In genomic region chr6:169014681-169015080, GRCh38 we compare ENCODE assay signal across 21 cellular contexts.
DNase-seq lines count a peak whose midpoint lies in the region; ATAC-seq and TF ChIP-seq lines count a peak whose summit lies in the region.
"Had no signal": no experiment of that assay in that cellular context is flagged by ENCODE, and none has a peak within 500 bp of the region (broad histone marks: within the 10 kb centered on the region; RNA-seq: fewer than 3 reads in every experiment).

No MANE protein-coding gene starts in this region.

- H3K4me3 ChIP-seq in breast epithelium, result no peak overlapping the region
- H3K4me3 ChIP-seq: GM12878 had no signal

- ATAC-seq in T-helper 17 cell (no peak), GM21367 (IDR thresholded peaks at IDR 0.05; ENCODE audit: unreplicated experiment) (no peak)
- ATAC-seq: GM12878, HepG2 had no signal

- peak overlapping the region; percentile 57 to 58 for H3K27ac ChIP-seq in breast epithelium

- H3K27ac Mint-ChIP-seq in MCF 10A (ENCODE audit: low read depth, unreplicated experiment), result no peak overlapping the region
- H3K27ac Mint-ChIP-seq in brain, result peak overlapping the region in 4 of 5 experiments; percentile 59 to 91 (median 78)
- H3K27ac Mint-ChIP-seq in T-helper 17 cell, result no peak overlapping the region
- H3K27ac Mint-ChIP-seq: B cell; CD4-positive, CD25-positive, alpha-beta regulatory T cell; CD8-positive, alpha-beta memory T cell; IgD-negative memory B cell had no signal

- no peaks in the 10 kb centered on the region for H3K27me3 ChIP-seq in breast epithelium

- no peak for TF ChIP-seq POLR2A in breast epithelium (IDR thresholded peaks at IDR 0.05)

- H3K4me1 ChIP-seq in breast epithelium, result no peaks in the 10 kb centered on the region

- CTCF ChIA-PET in MCF 10A (lab: Yijun Ruan, JAX), result no interaction called here

- DNase-seq in breast epithelium (ENCODE audit: low spot score in 2 of 2) (no peak), MCF 10A (ENCODE audit: unreplicated experiment) (no peak), NCI-H146 (lab: John Stamatoyannopoulos, UW) (peak; percentile 68), T-helper 17 cell (no peak)
- no peak for DNase-seq in activated naive CD4-positive, alpha-beta T cell treated with Interleukin-2 at 50 U/mL for 16 hours
- DNase-seq: C1 segment of cervical spinal cord; CD4-positive, CD25-positive, alpha-beta regulatory T cell; CD8-positive, alpha-beta memory T cell; COR-L47; DMS 273 treated with DMSO at 0.1 percent for 48 hours; DMS53; DND-41; EL; GOT3; H7 had no signal

- intact Hi-C loops in breast epithelium (cut with DNase I; ENCODE audit: low total_unique reads) (no loop called here), MCF 10A (cut with micrococcal nuclease) (no loop called here)

- no peak for TF ChIP-seq CTCF in breast epithelium (IDR thresholded peaks at IDR 0.05)
- TF ChIP-seq CTCF in MCF 10A (IDR thresholded peaks at IDR 0.05; ENCODE audit: unreplicated experiment), result no peak
- no peak for TF ChIP-seq CTCF in brain (conservative IDR thresholded peaks at IDR 0.05)

- no peaks in the 10 kb centered on the region for H3K4me1 Mint-ChIP-seq in MCF 10A (ENCODE audit: insufficient read depth, unreplicated experiment)
- H3K4me1 Mint-ChIP-seq in brain, result peaks cover 21% of the 10 kb centered on the region
- H3K4me1 Mint-ChIP-seq in T-helper 17 cell, result no peaks in the 10 kb centered on the region
- H3K4me1 Mint-ChIP-seq: B cell; CD4-positive, CD25-positive, alpha-beta regulatory T cell; CD8-positive, alpha-beta memory T cell; IgD-negative memory B cell had no signal

- H3K9me3 Mint-ChIP-seq in MCF 10A (ENCODE audit: unreplicated experiment), result peaks cover 16% of the 10 kb centered on the region
- peaks cover 34 to 46% (median 35%) of the 10 kb centered on the region in 5 experiments for H3K9me3 Mint-ChIP-seq in brain

- no TSS peak for BruUV-seq in MCF 10A (replicated peaks; lab: Mats Ljungman, UMichigan)

- H3K36me3 Mint-ChIP-seq in MCF 10A (ENCODE audit: insufficient read depth, unreplicated experiment) (no peaks in the 10 kb centered on the region), brain (peaks cover 23% of the 10 kb centered on the region), T-helper 17 cell (ENCODE audit: low read depth) (no peaks in the 10 kb centered on the region)
- H3K36me3 Mint-ChIP-seq: CD4-positive, CD25-positive, alpha-beta regulatory T cell; CD8-positive, alpha-beta memory T cell; IgD-negative memory B cell had no signal

- no peaks in the 10 kb centered on the region for H3K36me3 ChIP-seq in breast epithelium

- H3K9me3 ChIP-seq in breast epithelium, result peaks cover 5 to 9% of the 10 kb centered on the region in 2 donors
- H3K9me3 ChIP-seq in T-helper 17 cell (ENCODE audit: control insufficient read depth, low read length, poor library complexity, severe bottlenecking), result no peaks in the 10 kb centered on the region

- H3K27me3 Mint-ChIP-seq in MCF 10A (ENCODE audit: insufficient read depth, unreplicated experiment), result no peaks in the 10 kb centered on the region
- no peaks in the 10 kb centered on the region for H3K27me3 Mint-ChIP-seq in brain
- peaks cover 2% of the 10 kb centered on the region for H3K27me3 Mint-ChIP-seq in T-helper 17 cell
- H3K27me3 Mint-ChIP-seq: IgD-negative memory B cell had no signal

- H3K4me3 Mint-ChIP-seq in MCF 10A (ENCODE audit: unreplicated experiment) (no peak overlapping the region), brain (peak overlapping the region in 3 of 5 experiments; percentile 18 to 24 (median 22)), T-helper 17 cell (no peak overlapping the region)
- H3K4me3 Mint-ChIP-seq: B cell; CD4-positive, CD25-positive, alpha-beta regulatory T cell; CD8-positive, alpha-beta memory T cell; IgD-negative memory B cell had no signal

- POLR2A ChIA-PET in MCF 10A (lab: Yijun Ruan, JAX), result no interaction called here

Comparison
In these comparisons a context has a peak if more than half of its experiments do, and no peak if none do; other contexts are left out.
1. H3K27ac Mint-ChIP-seq: peak in brain (4 of 5); none in MCF 10A (single experiment) and T-helper 17 cell (single experiment).
2. H3K4me3 Mint-ChIP-seq: peak in brain (3 of 5); none in MCF 10A (single experiment) and T-helper 17 cell (single experiment).